8 cellular contexts compared by ENCODE assay signal in genomic region chr4:38805530-38806145, GRCh38. TPM values are rescaled to one million over a fixed set of nuclear protein-coding genes. Genes with fewer than 3 reads are reported as not detected.
DNase-seq lines count a peak whose midpoint lies in the region; ATAC-seq, FAIRE-seq and TF ChIP-seq lines count a peak whose summit lies in the region.

No MANE protein-coding gene starts in this region.

- ATAC-seq in HG02588 (IDR thresholded peaks at IDR 0.05; ENCODE audit: unreplicated experiment) (peak; percentile 81), mucosa of descending colon (peak; percentile 66)

- TF ChIP-seq CTCF in mucosa of descending colon (IDR thresholded peaks at IDR 0.05) = no peak

- no peak for DNase-seq in GM18507 (ENCODE audit: extremely low spot score, insufficient read length, low read depth)
- DNase-seq in NCI-H2029 treated with DMSO at 0.1 percent for 48 hours (lab: John Stamatoyannopoulos, UW) = peak; percentile 52
- peak in 9 of 61 donors; percentile 1 to 44 (median 7) for DNase-seq in caudate nucleus (lab: John Stamatoyannopoulos, UW)
- DNase-seq in mucosa of descending colon = peak in 1 of 3 donors; percentile 31
- DNase-seq in HK-2 (ENCODE audit: unreplicated experiment) = no peak
- DNase-seq in DMS53 treated with DMSO at 0.1 percent for 48 hours (lab: John Stamatoyannopoulos, UW; ENCODE audit: unreplicated experiment) = no peak
- no peak for DNase-seq in stimulated activated CD4-positive, alpha-beta T cell treated with anti-CD3 and anti-CD28 coated beads, Interleukin-2, amount 100 ng/mL, for 48 hours

- no peaks in the 10 kb centered on the region for H3K9me3 ChIP-seq in mucosa of descending colon

- FAIRE-seq in GM18507 (lab: Jason Lieb, UNC) = peak; percentile 100

- intact Hi-C loops in mucosa of descending colon (cut with DNase I, micrococcal nuclease) = no loop called here

- no peaks in the 10 kb centered on the region for H3K36me3 ChIP-seq in mucosa of descending colon (ENCODE audit: low read depth)

- H3K4me1 ChIP-seq in mucosa of descending colon (ENCODE audit: low read depth) = peaks cover 2% of the 10 kb centered on the region

- peak overlapping the region; percentile 85 for H3K27ac ChIP-seq in caudate nucleus (ENCODE audit: low read depth, low read length)

- no peak overlapping the region for H3K4me3 ChIP-seq in mucosa of descending colon

RNA-seq across cellular contexts. Expression of gene TLR1, which starts 1.0 kb away (rescaled TPM):
- 1 to 10 TPM; 7.3 to 9.3 (median 7.7) TPM for total RNA-seq in mucosa of descending colon

RNA-seq across cellular contexts. Expression of gene TLR10, which starts 22.8 kb away (rescaled TPM):
- total RNA-seq in mucosa of descending colon = under 1 TPM; 0.17 to 0.46 (median 0.25) TPM

RNA-seq across cellular contexts. Expression of gene TLR6, which starts 51.0 kb away (rescaled TPM):
- 1 to 10 TPM; 1.3 to 3.6 (median 2.3) TPM for total RNA-seq in mucosa of descending colon
